Comparison of ENCODE assay signal across 9 cellular contexts in the genomic region with DNA sequence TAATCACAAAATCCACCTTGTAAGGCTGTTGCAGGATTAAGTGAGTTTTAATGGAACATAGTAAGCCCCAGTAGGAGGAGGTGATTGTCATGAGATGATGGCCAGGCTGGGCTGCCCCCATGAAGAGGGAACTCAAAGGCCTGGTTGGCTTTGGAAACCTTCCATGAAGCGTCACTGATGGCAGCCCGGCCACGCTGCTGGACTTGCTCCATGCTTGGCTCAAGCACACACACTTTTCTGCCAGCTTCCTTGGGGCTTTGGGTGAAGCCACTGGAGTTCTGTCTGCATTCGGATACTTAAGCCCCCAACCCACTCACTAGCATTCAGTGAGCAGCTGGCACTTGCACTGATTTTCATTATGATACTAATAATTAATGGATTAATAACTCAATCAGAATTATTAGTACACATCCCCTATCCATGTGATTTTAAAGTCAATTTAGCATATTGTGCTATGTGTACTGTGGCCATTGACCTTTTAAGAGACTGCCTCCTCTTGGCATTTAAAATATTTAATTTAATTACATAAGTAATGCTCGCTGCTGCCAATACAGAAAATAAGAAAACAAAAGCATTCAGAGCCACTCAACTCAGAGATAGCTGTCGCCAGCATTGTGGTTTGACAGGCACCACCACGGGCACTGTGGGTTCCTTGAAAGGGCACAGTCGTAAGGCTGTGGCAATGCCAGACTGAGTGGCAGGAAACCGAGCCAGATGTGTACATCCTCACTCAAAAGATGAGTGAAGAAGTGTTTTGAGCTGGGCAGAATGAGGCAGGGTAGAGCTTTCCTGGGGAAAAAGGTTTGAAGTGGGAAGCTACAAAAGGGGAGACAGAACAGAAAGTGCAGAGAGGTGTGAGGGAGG. TPM values are rescaled to one million over a fixed set of nuclear protein-coding genes. Genes with fewer than 3 reads are reported as not detected.
A peak's percentile ranks its signal among the peaks of the same experiment; 100 is the strongest.
DNase-seq lines count a peak whose midpoint lies in the region; ATAC-seq and TF ChIP-seq lines count a peak whose summit lies in the region.
"Had no signal": no experiment of that assay in that cellular context is flagged by ENCODE, and none has a peak within 500 bp of the region (broad histone marks: within the 10 kb centered on the region; RNA-seq: fewer than 3 reads in every experiment).

No MANE protein-coding gene starts in this region.

- H3K9me3 ChIP-seq in upper lobe of right lung: no peaks in the 10 kb centered on the region
- H3K9me3 ChIP-seq in ovary: no peaks in the 10 kb centered on the region

- no peak overlapping the region for H3K27ac Mint-ChIP-seq in activated naive CD4-positive, alpha-beta T cell treated with anti-CD3 and anti-CD28 coated beads, Interleukin-2, amount 50 U/mL, for 72 hours

- H3K27me3 ChIP-seq in upper lobe of right lung (peaks cover 6% of the 10 kb centered on the region), ovary (no peaks in the 10 kb centered on the region)

- no peak for TF ChIP-seq CTCF in upper lobe of right lung (IDR thresholded peaks at IDR 0.05)
- TF ChIP-seq CTCF in ovary (IDR thresholded peaks at IDR 0.05): no peak

- no peak overlapping the region for H3K27ac ChIP-seq in upper lobe of right lung
- H3K27ac ChIP-seq in ovary: no peak overlapping the region
- H3K27ac ChIP-seq: cardiac muscle cell had no signal

- peak; percentile 55 to 74 for ATAC-seq in activated naive CD4-positive, alpha-beta T cell treated with anti-CD3 and anti-CD28 coated beads, Interleukin-2, amount 50 U/mL, for 72 hours
- peak; percentile 39 for ATAC-seq in upper lobe of right lung
- ATAC-seq in GM19023 (IDR thresholded peaks at IDR 0.05; ENCODE audit: unreplicated experiment): no peak

- H3K36me3 ChIP-seq in upper lobe of right lung (no peaks in the 10 kb centered on the region), ovary (no peaks in the 10 kb centered on the region)
- H3K36me3 ChIP-seq: cardiac muscle cell had no signal

- intact Hi-C loops in upper lobe of right lung (cut with DNase I): no loop called here
- intact Hi-C loops in ovary (cut with DNase I): no loop called here

- TF ChIP-seq EP300 in ovary (IDR thresholded peaks at IDR 0.05): no peak

- DNase-seq in stimulated activated CD4-positive, alpha-beta T cell treated with anti-CD3 and anti-CD28 coated beads, Interleukin-15, amount 100 ng/mL, for 24 hours: peak; percentile 27
- no peak for DNase-seq in stimulated activated CD4-positive, alpha-beta T cell treated with anti-CD3 and anti-CD28 coated beads, Interleukin-1b, Interleukin-23, amount 100 ng/mL, for 48 hours
- no peak for DNase-seq in activated naive CD4-positive, alpha-beta T cell treated with anti-CD3 and anti-CD28 coated beads, Interleukin-2, amount 50 U/mL, for 72 hours (ENCODE audit: low spot score in 2 of 2)
- peak; percentile 33 for DNase-seq in mucosa of gallbladder (ENCODE audit: low spot score)
- DNase-seq in upper lobe of right lung: no peak
- DNase-seq in A172 (ENCODE audit: low spot score): no peak
- DNase-seq in ovary: no peak

- H3K4me3 ChIP-seq in upper lobe of right lung (no peak overlapping the region), ovary (no peak overlapping the region)
- H3K4me3 ChIP-seq: cardiac muscle cell had no signal

- 63 to 77% (median 66%) methylated on average over 9 of the region's 9 CpGs for WGBS in ovary, 3 donors

- H3K4me1 ChIP-seq in upper lobe of right lung: no peaks in the 10 kb centered on the region
- H3K4me1 ChIP-seq in ovary (ENCODE audit: insufficient read depth): no peaks in the 10 kb centered on the region

- TF ChIP-seq POLR2A in ovary (IDR thresholded peaks at IDR 0.05): no peak

- H3K36me3 Mint-ChIP-seq in activated naive CD4-positive, alpha-beta T cell treated with anti-CD3 and anti-CD28 coated beads, Interleukin-2, amount 50 U/mL, for 72 hours: no peaks in the 10 kb centered on the region

- H3K9me3 Mint-ChIP-seq in activated naive CD4-positive, alpha-beta T cell treated with anti-CD3 and anti-CD28 coated beads, Interleukin-2, amount 50 U/mL, for 72 hours: no peaks in the 10 kb centered on the region

RNA-seq across cellular contexts. Expression of a gene that starts 15.9 kb away (rescaled TPM):
- total RNA-seq in activated naive CD4-positive, alpha-beta T cell treated with anti-CD3 and anti-CD28 coated beads, Interleukin-2, amount 50 U/mL, for 72 hours: not detected
- total RNA-seq in mucosa of gallbladder (not detected), upper lobe of right lung (not detected), ovary (not detected)
- total RNA-seq in A172 (2014; rRNA removed; shearing (Covaris generic)): 0.05 TPM in 1 of 2 replicates, not detected in the other
- polyA plus RNA-seq in ovary: not detected
- polyA plus RNA-seq: cardiac muscle cell had no signal

RNA-seq across cellular contexts. Expression of a gene that starts 30.2 kb away (rescaled TPM):
- total RNA-seq in activated naive CD4-positive, alpha-beta T cell treated with anti-CD3 and anti-CD28 coated beads, Interleukin-2, amount 50 U/mL, for 72 hours: not detected
- total RNA-seq in mucosa of gallbladder (not detected), upper lobe of right lung (not detected), ovary (not detected)
- 0.05 and 0.41 TPM in 2 replicates for total RNA-seq in A172 (2014; rRNA removed; shearing (Covaris generic))
- polyA plus RNA-seq in ovary: not detected
- total RNA-seq: cardiac muscle cell had no signal
- polyA plus RNA-seq: cardiac muscle cell had no signal

RNA-seq across cellular contexts. Expression of a gene that starts 34.0 kb away (rescaled TPM):
- not detected for total RNA-seq in activated naive CD4-positive, alpha-beta T cell treated with anti-CD3 and anti-CD28 coated beads, Interleukin-2, amount 50 U/mL, for 72 hours
- total RNA-seq in mucosa of gallbladder (not detected), upper lobe of right lung (not detected), ovary (not detected)
- total RNA-seq in A172 (2014; rRNA removed; shearing (Covaris generic)): not detected in 2 replicates
- polyA plus RNA-seq in ovary: not detected
- total RNA-seq: cardiac muscle cell had no signal
- polyA plus RNA-seq: cardiac muscle cell had no signal

RNA-seq across cellular contexts. Expression of a gene that starts 54.7 kb away (rescaled TPM):
- total RNA-seq in activated naive CD4-positive, alpha-beta T cell treated with anti-CD3 and anti-CD28 coated beads, Interleukin-2, amount 50 U/mL, for 72 hours: not detected
- total RNA-seq in mucosa of gallbladder: not detected
- total RNA-seq in upper lobe of right lung: not detected
- total RNA-seq in A172 (2014; rRNA removed; shearing (Covaris generic)): not detected in 2 replicates
- total RNA-seq in ovary: not detected
- polyA plus RNA-seq in ovary: not detected
- total RNA-seq: cardiac muscle cell had no signal
- polyA plus RNA-seq: cardiac muscle cell had no signal

Comparison
In these comparisons a context has a peak if more than half of its experiments do, and no peak if none do; other contexts are left out.
1. DNase-seq: peak in stimulated activated CD4-positive, alpha-beta T cell treated with anti-CD3 and anti-CD28 coated beads, Interleukin-15, amount 100 ng/mL, for 24 hours (single experiment) and mucosa of gallbladder (single experiment); none in stimulated activated CD4-positive, alpha-beta T cell treated with anti-CD3 and anti-CD28 coated beads, Interleukin-1b, Interleukin-23, amount 100 ng/mL, for 48 hours (single experiment), activated naive CD4-positive, alpha-beta T cell treated with anti-CD3 and anti-CD28 coated beads, Interleukin-2, amount 50 U/mL, for 72 hours (0 of 2), upper lobe of right lung (single experiment), A172 (single experiment) and ovary (0 of 5).